In the genomic region with DNA sequence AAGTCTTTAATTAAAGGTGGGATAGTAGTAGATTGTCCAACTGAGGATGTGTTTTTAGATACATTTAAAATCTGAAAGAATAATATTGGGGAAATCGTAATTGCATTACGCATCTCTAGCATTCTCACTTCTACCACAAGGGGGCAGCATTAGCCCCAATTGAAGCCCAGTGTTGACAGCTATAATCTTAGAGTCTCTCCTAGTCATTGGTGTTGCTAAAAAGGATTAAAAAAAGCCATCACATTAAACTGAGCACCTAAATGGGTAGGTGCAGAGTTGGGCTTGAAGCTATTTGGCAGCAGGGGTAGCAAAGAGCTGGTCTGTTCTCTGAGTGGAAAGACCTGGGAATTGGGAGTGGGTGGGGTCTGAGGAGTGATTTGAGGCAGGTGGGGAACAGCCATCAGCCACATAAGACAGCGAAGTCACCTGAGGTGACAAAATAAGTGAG, we compare ENCODE assay signal across 8 cellular contexts.
DNase-seq lines count a peak whose midpoint lies in the region; ATAC-seq and TF ChIP-seq lines count a peak whose summit lies in the region.

No MANE protein-coding gene starts in this region.

- DNase-seq in NCI-H1436 (lab: John Stamatoyannopoulos, UW) (peak; percentile 0), NCI-H1436 treated with DMSO at 0.1 percent for 48 hours (lab: John Stamatoyannopoulos, UW) (no peak), Karpas-422 (peak; percentile 86), SW480 (ENCODE audit: low spot score) (peak; percentile 56), breast epithelium (ENCODE audit: low spot score in 2 of 2) (no peak), kidney epithelial cell (ENCODE audit: low read depth) (no peak)
- peak; percentile 7 to 11 for DNase-seq in stimulated activated CD4-positive, alpha-beta T cell treated with anti-CD3 and anti-CD28 coated beads, Interleukin-4, amount 100 ng/mL, for 4 hours

- no peak overlapping the region for H3K4me3 ChIP-seq in Karpas-422 (ENCODE audit: low read length)
- H3K4me3 ChIP-seq in breast epithelium = no peak overlapping the region
- no peak overlapping the region for H3K4me3 ChIP-seq in kidney epithelial cell (ENCODE audit: low read depth, low read length)

- no peaks in the 10 kb centered on the region for H4K20me1 ChIP-seq in Karpas-422 (ENCODE audit: insufficient read depth, low read depth, low read length)

- no peaks in the 10 kb centered on the region for H3K79me2 ChIP-seq in Karpas-422 (ENCODE audit: low read length)

- H3K9me3 ChIP-seq in Karpas-422 (ENCODE audit: low read length) = no peaks in the 10 kb centered on the region
- peaks cover 0 to 2% of the 10 kb centered on the region in 2 donors for H3K9me3 ChIP-seq in breast epithelium

- H3K27me3 ChIP-seq in Karpas-422 (ENCODE audit: low read length) = no peaks in the 10 kb centered on the region
- no peaks in the 10 kb centered on the region for H3K27me3 ChIP-seq in breast epithelium
- no peaks in the 10 kb centered on the region for H3K27me3 ChIP-seq in kidney epithelial cell (ENCODE audit: control insufficient read depth, insufficient read depth, low read length)

- TF ChIP-seq CTCF in breast epithelium (IDR thresholded peaks at IDR 0.05) = peak; percentile 23 to 71 (median 66)
- peak; percentile 81 for TF ChIP-seq CTCF in kidney epithelial cell (IDR thresholded peaks at IDR 0.05; ENCODE audit: insufficient read depth, low read length, poor library complexity, severe bottlenecking)

- H3K4me2 ChIP-seq in Karpas-422 (ENCODE audit: low read depth, low read length, poor library complexity, severe bottlenecking) = no peak overlapping the region

- H3K36me3 ChIP-seq in Karpas-422 (ENCODE audit: insufficient read depth, low read length) (no peaks in the 10 kb centered on the region), breast epithelium (no peaks in the 10 kb centered on the region), kidney epithelial cell (ENCODE audit: control insufficient read depth, insufficient read depth, low read length) (no peaks in the 10 kb centered on the region)

- H3K27ac ChIP-seq in Karpas-422 (ENCODE audit: low read length) (no peak overlapping the region), breast epithelium (no peak overlapping the region)

- no peak for TF ChIP-seq POLR2A in breast epithelium (IDR thresholded peaks at IDR 0.05)

- no peak overlapping the region for H3K9ac ChIP-seq in Karpas-422 (ENCODE audit: low read length)

- intact Hi-C loops in breast epithelium (cut with DNase I; ENCODE audit: low total_unique reads) = no loop called here

- H3K4me1 ChIP-seq in Karpas-422 (ENCODE audit: low read length) (no peaks in the 10 kb centered on the region), breast epithelium (no peaks in the 10 kb centered on the region)

- H2AFZ ChIP-seq in Karpas-422 (ENCODE audit: low read length) = no peak overlapping the region

- H3K9me2 ChIP-seq in Karpas-422 (replicated peaks; ENCODE audit: insufficient read depth, low read length) = no peaks in the 10 kb centered on the region

- peak; percentile 83 for ATAC-seq in GM21723 (IDR thresholded peaks at IDR 0.05; ENCODE audit: unreplicated experiment)

Comparison
In these comparisons a context has a peak if more than half of its experiments do, and no peak if none do; other contexts are left out.
1. DNase-seq: peak in NCI-H1436 (single experiment), Karpas-422 (single experiment), SW480 (single experiment) and stimulated activated CD4-positive, alpha-beta T cell treated with anti-CD3 and anti-CD28 coated beads, Interleukin-4, amount 100 ng/mL, for 4 hours (2 of 2); none in NCI-H1436 treated with DMSO at 0.1 percent for 48 hours (single experiment), breast epithelium (0 of 2) and kidney epithelial cell (single experiment).